In the genomic region with DNA sequence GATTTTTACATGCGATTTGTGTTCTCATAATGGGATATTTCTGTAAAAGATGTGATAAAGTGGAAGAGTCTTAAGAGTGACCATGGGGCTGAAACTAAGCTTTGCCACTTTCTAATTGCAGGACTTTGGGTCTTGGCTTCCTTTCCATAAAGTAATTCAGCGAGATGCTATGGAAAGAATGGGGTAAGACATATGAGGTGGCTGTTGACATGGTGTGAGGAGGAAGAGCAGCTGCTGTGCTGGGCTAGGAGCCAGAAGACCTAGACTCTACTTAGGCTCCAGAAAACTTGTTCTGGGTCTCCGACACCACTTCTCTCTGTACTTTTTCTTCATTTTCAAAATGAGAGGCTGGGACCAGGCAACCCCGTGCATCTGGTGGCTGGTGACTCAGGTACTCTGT, we compare ENCODE assay signal across 9 cellular contexts.
"Had no signal": no experiment of that assay in that cellular context is flagged by ENCODE, and none has a peak within 500 bp of the region (broad histone marks: within the 10 kb centered on the region; RNA-seq: fewer than 3 reads in every experiment).

No MANE protein-coding gene starts in this region.

- H3K4me2 ChIP-seq: KMS-11 had no signal

- H3K27ac ChIP-seq: GM23248, KMS-11 had no signal

- H3K4me3 Mint-ChIP-seq: HFFc6, IgD-negative memory B cell had no signal

- H2AFZ ChIP-seq: GM23248 had no signal

- H3K9ac ChIP-seq: GM23248, KMS-11 had no signal

- H3K27me3 Mint-ChIP-seq: IgD-negative memory B cell had no signal

- H3K27ac Mint-ChIP-seq: HFFc6, IgD-negative memory B cell had no signal

- H3K36me3 ChIP-seq: HAP-1 had no signal

- H3K4me1 ChIP-seq: HAP-1 had no signal

- H3K4me3 ChIP-seq: GM23248, HAP-1 had no signal

- DNase-seq: GM23248, GOT3, H7, HFFc6, KBM-7 had no signal

- H3K36me3 Mint-ChIP-seq: IgD-negative memory B cell had no signal

- ATAC-seq: HCT116 had no signal
